Comparison of ENCODE assay signal across 11 cellular contexts in genomic region chr21:38780879-38781278, GRCh38. TPM values are rescaled to one million over a fixed set of nuclear protein-coding genes. Genes with fewer than 3 reads are reported as not detected.
A peak's percentile ranks its signal among the peaks of the same experiment; 100 is the strongest.
DNase-seq lines count a peak whose midpoint lies in the region; ATAC-seq and TF ChIP-seq lines count a peak whose summit lies in the region.
"Had no signal": no experiment of that assay in that cellular context is flagged by ENCODE, and none has a peak within 500 bp of the region (broad histone marks: within the 10 kb centered on the region; RNA-seq: fewer than 3 reads in every experiment).

No MANE protein-coding gene starts in this region.

- peaks cover 16 to 47% (median 41%) of the 10 kb centered on the region in 10 experiments for H3K4me1 ChIP-seq in BLaER1 treated with 17β-estradiol and CSF1 and Interleukin-3, amounts not matched to agents 10 nM and 100 nM
- no peaks in the 10 kb centered on the region for H3K4me1 ChIP-seq in adrenal gland (replicated peaks in 1 of 2)
- H3K4me1 ChIP-seq: prostate gland had no signal

- H3K36me3 Mint-ChIP-seq in activated CD8-positive, alpha-beta T cell treated with anti-CD3 and anti-CD28 coated beads, Interleukin-2, amount 10 ng/mL, durations not matched to agents 7 days and 5 days (ENCODE audit: low read depth), result peaks cover 34% of the 10 kb centered on the region

- H3K27me3 Mint-ChIP-seq in activated CD8-positive, alpha-beta T cell treated with anti-CD3 and anti-CD28 coated beads, Interleukin-2, amount 10 ng/mL, durations not matched to agents 7 days and 5 days (ENCODE audit: low read depth), result no peaks in the 10 kb centered on the region

- DNase-seq in activated CD8-positive, alpha-beta T cell treated with anti-CD3 and anti-CD28 coated beads, Interleukin-2, amount 10 ng/mL, durations not matched to agents 7 days and 5 days, result no peak
- DNase-seq in adrenal gland, result no peak
- no peak for DNase-seq in brain microvascular endothelial cell
- DNase-seq: C1 segment of cervical spinal cord, left ventricle myocardium superior had no signal

- no peak overlapping the region for H3K4me3 Mint-ChIP-seq in activated CD8-positive, alpha-beta T cell treated with anti-CD3 and anti-CD28 coated beads, Interleukin-2, amount 10 ng/mL, durations not matched to agents 7 days and 5 days

- CTCF ChIA-PET in activated CD8-positive, alpha-beta T cell treated with anti-CD3 and anti-CD28 coated beads, Interleukin-2, amount 10 ng/mL, durations not matched to agents 7 days and 5 days (lab: Charles Lee), result no interaction called here

- H3K9ac ChIP-seq in BLaER1 treated with 17β-estradiol and CSF1 and Interleukin-3, amounts not matched to agents 10 nM and 100 nM, result no peak overlapping the region

- 58 to 82% (median 70%) methylated on average over 2 of the region's 2 CpGs for WGBS in adrenal gland, 4 donors

- intact Hi-C loops in adrenal gland (cut with DNase I), result no loop called here

- no peak for TF ChIP-seq POLR2A in adrenal gland (IDR thresholded peaks at IDR 0.05)

- TF ChIP-seq CTCF in adrenal gland (IDR thresholded peaks at IDR 0.05) (no peak), brain microvascular endothelial cell (IDR thresholded peaks at IDR 0.05; ENCODE audit: low read depth, low read length, missing control alignments) (no peak)

- POLR2A ChIA-PET in activated CD8-positive, alpha-beta T cell treated with anti-CD3 and anti-CD28 coated beads, Interleukin-2, amount 10 ng/mL, durations not matched to agents 7 days and 5 days (lab: Charles Lee), result no interaction called here

- H3K9me3 ChIP-seq in BLaER1 treated with 17β-estradiol and CSF1 and Interleukin-3, amounts not matched to agents 10 nM and 100 nM (replicated peaks in 1 of 11), result peaks cover 49 to 65% (median 58%) of the 10 kb centered on the region in 11 experiments
- peaks cover 0 to 7% (median 0%) of the 10 kb centered on the region in 3 donors for H3K9me3 ChIP-seq in adrenal gland (replicated peaks in 1 of 3)
- H3K9me3 ChIP-seq: prostate gland had no signal

- in situ Hi-C loops in brain microvascular endothelial cell (cut with HindIII; ENCODE audit: low pct_ligation_motif_present, low sequenced_read_pairs), result no loop called here

- peak overlapping the region in 8 of 11 experiments; percentile 11 to 64 (median 52); a peak in 11 of 22 replicates for H3K27ac ChIP-seq in BLaER1 treated with 17β-estradiol and CSF1 and Interleukin-3, amounts not matched to agents 10 nM and 100 nM
- H3K27ac ChIP-seq in adrenal gland (no peak overlapping the region), brain microvascular endothelial cell (no peak overlapping the region)
- H3K27ac ChIP-seq: prostate gland had no signal

- peaks cover 0 to 65% (median 0%) of the 10 kb centered on the region in 11 experiments; a peak in 8 of 22 replicates for H3K27me3 ChIP-seq in BLaER1 treated with 17β-estradiol and CSF1 and Interleukin-3, amounts not matched to agents 10 nM and 100 nM
- no peaks in the 10 kb centered on the region for H3K27me3 ChIP-seq in adrenal gland
- no peaks in the 10 kb centered on the region for H3K27me3 ChIP-seq in brain microvascular endothelial cell (replicated peaks)

- H4K20me1 ChIP-seq in BLaER1 treated with 17β-estradiol and CSF1 and Interleukin-3, amounts not matched to agents 10 nM and 100 nM, result no peaks in the 10 kb centered on the region

- H3K27ac Mint-ChIP-seq in activated CD8-positive, alpha-beta T cell treated with anti-CD3 and anti-CD28 coated beads, Interleukin-2, amount 10 ng/mL, durations not matched to agents 7 days and 5 days, result peak overlapping the region; percentile 21

- H3K4me3 ChIP-seq in BLaER1 treated with 17β-estradiol and CSF1 and Interleukin-3, amounts not matched to agents 10 nM and 100 nM, result no peak overlapping the region
- H3K4me3 ChIP-seq in adrenal gland, result no peak overlapping the region
- H3K4me3 ChIP-seq in brain microvascular endothelial cell (ENCODE audit: low read depth, low read length), result no peak overlapping the region
- H3K4me3 ChIP-seq: prostate gland had no signal

- peak; percentile 90 for ATAC-seq in GM19025 (IDR thresholded peaks at IDR 0.05; ENCODE audit: low read depth, unreplicated experiment)
- ATAC-seq in HG03097 (IDR thresholded peaks at IDR 0.05; ENCODE audit: low FRiP score, unreplicated experiment), result peak; percentile 81
- ATAC-seq in activated CD8-positive, alpha-beta T cell treated with anti-CD3 and anti-CD28 coated beads, Interleukin-2, amount 10 ng/mL, durations not matched to agents 7 days and 5 days, result no peak
- ATAC-seq in GM18520 (IDR thresholded peaks at IDR 0.05; ENCODE audit: unreplicated experiment), result no peak
- ATAC-seq in GM21515 (IDR thresholded peaks at IDR 0.05; ENCODE audit: unreplicated experiment), result no peak
- ATAC-seq: left ventricle myocardium superior had no signal

- peaks cover 24% of the 10 kb centered on the region for H3K9me3 Mint-ChIP-seq in activated CD8-positive, alpha-beta T cell treated with anti-CD3 and anti-CD28 coated beads, Interleukin-2, amount 10 ng/mL, durations not matched to agents 7 days and 5 days (ENCODE audit: insufficient read depth)

- H3K4me1 Mint-ChIP-seq in activated CD8-positive, alpha-beta T cell treated with anti-CD3 and anti-CD28 coated beads, Interleukin-2, amount 10 ng/mL, durations not matched to agents 7 days and 5 days (ENCODE audit: low read depth), result peaks cover 34% of the 10 kb centered on the region

- H3K4me2 ChIP-seq in BLaER1 treated with 17β-estradiol and CSF1 and Interleukin-3, amounts not matched to agents 10 nM and 100 nM, result peak overlapping the region in 7 of 11 experiments; percentile 17 to 40 (median 30); a peak in 11 of 22 replicates

- H3K36me3 ChIP-seq in BLaER1 treated with 17β-estradiol and CSF1 and Interleukin-3, amounts not matched to agents 10 nM and 100 nM, result peaks cover 0 to 13% (median 0%) of the 10 kb centered on the region in 11 experiments; a peak in 3 of 22 replicates
- H3K36me3 ChIP-seq in adrenal gland (replicated peaks in 1 of 2) (no peaks in the 10 kb centered on the region), brain microvascular endothelial cell (replicated peaks) (no peaks in the 10 kb centered on the region)
- H3K36me3 ChIP-seq: prostate gland had no signal

RNA-seq across cellular contexts. Expression of gene ETS2, which starts 24.9 kb away (rescaled TPM):
- total RNA-seq in activated CD8-positive, alpha-beta T cell treated with anti-CD3 and anti-CD28 coated beads, Interleukin-2, amount 10 ng/mL, durations not matched to agents 7 days and 5 days, result 10 to 100 TPM; 17.0 to 20.1 TPM
- 10 to 100 TPM; 38.5 to 66.8 (median 49.2) TPM for total RNA-seq in adrenal gland
- 10 to 100 TPM; 26.2 to 38.8 (median 34.8) TPM for polyA plus RNA-seq in adrenal gland

Comparison
In these comparisons a context has a peak if more than half of its experiments do, and no peak if none do; other contexts are left out.
1. H3K27ac ChIP-seq: peak in BLaER1 treated with 17β-estradiol and CSF1 and Interleukin-3, amounts not matched to agents 10 nM and 100 nM (8 of 11); none in adrenal gland (0 of 5) and brain microvascular endothelial cell (single experiment).
2. ATAC-seq: peak in GM19025 (single experiment) and HG03097 (single experiment); none in activated CD8-positive, alpha-beta T cell treated with anti-CD3 and anti-CD28 coated beads, Interleukin-2, amount 10 ng/mL, durations not matched to agents 7 days and 5 days (single experiment), GM18520 (single experiment) and GM21515 (single experiment).